10 cellular contexts compared by ENCODE assay signal in the genomic region with DNA sequence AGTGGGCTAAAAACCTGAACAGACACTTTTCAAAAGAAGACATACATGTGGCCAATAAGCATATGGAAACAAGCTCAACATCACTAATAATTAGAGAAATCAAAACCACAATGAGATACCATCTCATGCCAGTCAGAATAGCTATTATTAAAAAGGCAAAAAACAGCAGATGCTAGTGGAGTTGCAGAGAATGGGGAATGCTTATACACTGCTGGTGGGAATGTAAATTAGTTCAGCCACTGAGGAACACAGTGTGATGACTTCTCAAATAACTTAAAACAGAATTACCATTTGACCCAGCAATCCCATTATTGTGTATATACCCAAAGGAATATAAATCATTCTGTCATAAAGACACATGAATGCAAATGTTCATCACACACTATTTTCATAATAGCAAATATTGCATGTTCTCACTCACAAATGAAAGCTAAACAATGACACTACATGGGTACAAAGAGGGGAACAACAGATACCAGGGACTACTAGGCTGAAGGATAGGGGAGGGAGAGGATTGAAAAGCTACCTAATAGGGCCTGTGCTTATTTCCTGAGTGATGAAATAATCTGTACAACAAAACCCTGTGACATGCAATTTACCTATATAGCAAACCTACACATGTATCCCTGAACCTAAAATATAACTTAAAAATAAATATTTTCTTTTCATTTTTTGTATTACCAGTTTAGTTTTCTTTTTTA. TPM values are rescaled to one million over a fixed set of nuclear protein-coding genes. Genes with fewer than 3 reads are reported as not detected.
A peak's percentile ranks its signal among the peaks of the same experiment; 100 is the strongest.
DNase-seq lines count a peak whose midpoint lies in the region; ATAC-seq, FAIRE-seq and TF ChIP-seq lines count a peak whose summit lies in the region.
"Not testable (repeated sequence)": the region's sequence is repeated elsewhere in the genome, so short reads cannot be mapped to it uniquely, and the experiment has no call there.
"Had no signal": no experiment of that assay in that cellular context is flagged by ENCODE, and none has a peak within 500 bp of the region (broad histone marks: within the 10 kb centered on the region; RNA-seq: fewer than 3 reads in every experiment).

No MANE protein-coding gene starts in this region.

- peak; percentile 69 for FAIRE-seq in GM12891 (lab: Jason Lieb, UNC)

- DNase-seq in A673 (ENCODE audit: low spot score) (peak; percentile 31), NCI-H526 (lab: John Stamatoyannopoulos, UW) (peak; percentile 67 to 88)
- not testable (repeated sequence) for DNase-seq in GM12891 (ENCODE audit: insufficient read length, low spot score); RWPE2 (ENCODE audit: low spot score); activated CD8-positive, alpha-beta T cell treated with anti-CD3 and anti-CD28 coated beads for 36 hours; activated naive CD8-positive, alpha-beta T cell treated with anti-CD3 and anti-CD28 coated beads for 36 hours; left ventricle myocardium inferior; stimulated activated effector memory CD8-positive, alpha-beta T cell treated with anti-CD3 and anti-CD28 coated beads, Interleukin-12 subunit alpha, Interleukin-12 subunit beta, amount 100 ng/mL, for 72 hours (ENCODE audit: low spot score in 2 of 2)

- POLR2A ChIA-PET in A673 (lab: Charles Lee; ENCODE audit: low non-redundant PET); activated CD8-positive, alpha-beta T cell treated with anti-CD3 and anti-CD28 coated beads for 36 hours (lab: Charles Lee): not testable (repeated sequence)

- not testable (repeated sequence) for H3K9me3 Mint-ChIP-seq in activated CD8-positive, alpha-beta T cell treated with anti-CD3 and anti-CD28 coated beads for 36 hours; activated naive CD8-positive, alpha-beta T cell treated with anti-CD3 and anti-CD28 coated beads for 36 hours; stimulated activated effector memory CD8-positive, alpha-beta T cell treated with anti-CD3 and anti-CD28 coated beads, Interleukin-12 subunit alpha, Interleukin-12 subunit beta, amount 100 ng/mL, for 72 hours

- H3K9me3 ChIP-seq in A673 (ENCODE audit: low read depth, low read length, poor library complexity, severe bottlenecking); RWPE2 (ENCODE audit: severe bottlenecking); left ventricle myocardium inferior (replicated peaks): not testable (repeated sequence)

- H3K27me3 Mint-ChIP-seq in activated CD8-positive, alpha-beta T cell treated with anti-CD3 and anti-CD28 coated beads for 36 hours; activated naive CD8-positive, alpha-beta T cell treated with anti-CD3 and anti-CD28 coated beads for 36 hours: not testable (repeated sequence)

- H3K4me1 Mint-ChIP-seq in activated CD8-positive, alpha-beta T cell treated with anti-CD3 and anti-CD28 coated beads for 36 hours (ENCODE audit: low read depth), result peaks cover 41% of the 10 kb centered on the region
- peaks cover 26% of the 10 kb centered on the region for H3K4me1 Mint-ChIP-seq in activated naive CD8-positive, alpha-beta T cell treated with anti-CD3 and anti-CD28 coated beads for 36 hours
- peaks cover 29% of the 10 kb centered on the region for H3K4me1 Mint-ChIP-seq in stimulated activated effector memory CD8-positive, alpha-beta T cell treated with anti-CD3 and anti-CD28 coated beads, Interleukin-12 subunit alpha, Interleukin-12 subunit beta, amount 100 ng/mL, for 72 hours

- H3K27ac ChIP-seq in A673 (ENCODE audit: low read depth, low read length, poor library complexity, severe bottlenecking) (peak overlapping the region; percentile 51), RWPE2 (ENCODE audit: poor library complexity, severe bottlenecking) (peak overlapping the region; percentile 27), left ventricle myocardium inferior (replicated peaks) (peak overlapping the region; percentile 48)

- peak; percentile 30; the same call in 1 of the 3 replicates for ATAC-seq in RWPE2 (ENCODE audit: low read depth)
- ATAC-seq in activated CD8-positive, alpha-beta T cell treated with anti-CD3 and anti-CD28 coated beads for 36 hours, result peak; percentile 25
- ATAC-seq in stimulated activated effector memory CD8-positive, alpha-beta T cell treated with anti-CD3 and anti-CD28 coated beads, Interleukin-12 subunit alpha, Interleukin-12 subunit beta, amount 100 ng/mL, for 72 hours, result not testable (repeated sequence)

- H3K36me3 Mint-ChIP-seq in activated CD8-positive, alpha-beta T cell treated with anti-CD3 and anti-CD28 coated beads for 36 hours (ENCODE audit: low read depth), result peaks cover 12% of the 10 kb centered on the region
- peaks cover 18% of the 10 kb centered on the region for H3K36me3 Mint-ChIP-seq in activated naive CD8-positive, alpha-beta T cell treated with anti-CD3 and anti-CD28 coated beads for 36 hours
- peaks cover 17% of the 10 kb centered on the region for H3K36me3 Mint-ChIP-seq in stimulated activated effector memory CD8-positive, alpha-beta T cell treated with anti-CD3 and anti-CD28 coated beads, Interleukin-12 subunit alpha, Interleukin-12 subunit beta, amount 100 ng/mL, for 72 hours

- H3K27me3 ChIP-seq in A673 (replicated peaks; ENCODE audit: insufficient read depth, low read depth, low read length, poor library complexity); RWPE2 (ENCODE audit: insufficient read depth, poor library complexity, severe bottlenecking); left ventricle myocardium inferior (ENCODE audit: low read depth): not testable (repeated sequence)

- not testable (repeated sequence) for H3K4me3 Mint-ChIP-seq in activated CD8-positive, alpha-beta T cell treated with anti-CD3 and anti-CD28 coated beads for 36 hours; activated naive CD8-positive, alpha-beta T cell treated with anti-CD3 and anti-CD28 coated beads for 36 hours; stimulated activated effector memory CD8-positive, alpha-beta T cell treated with anti-CD3 and anti-CD28 coated beads, Interleukin-12 subunit alpha, Interleukin-12 subunit beta, amount 100 ng/mL, for 72 hours

- peak overlapping the region; percentile 91 for H3K27ac Mint-ChIP-seq in activated CD8-positive, alpha-beta T cell treated with anti-CD3 and anti-CD28 coated beads for 36 hours
- peak overlapping the region; percentile 63 for H3K27ac Mint-ChIP-seq in activated naive CD8-positive, alpha-beta T cell treated with anti-CD3 and anti-CD28 coated beads for 36 hours
- peak overlapping the region; percentile 46 for H3K27ac Mint-ChIP-seq in stimulated activated effector memory CD8-positive, alpha-beta T cell treated with anti-CD3 and anti-CD28 coated beads, Interleukin-12 subunit alpha, Interleukin-12 subunit beta, amount 100 ng/mL, for 72 hours

- not testable (repeated sequence) for TF ChIP-seq POLR2A in GM12891 (IDR thresholded peaks at IDR 0.05; ENCODE audit: low read depth, low read length)

- CTCF ChIA-PET in A673 (lab: Charles Lee), result not testable (repeated sequence)
- CTCF ChIA-PET in activated CD8-positive, alpha-beta T cell treated with anti-CD3 and anti-CD28 coated beads for 36 hours (lab: Charles Lee), result interaction anchor here (1.0 kb wide), 1 partner anchor 84 kb away, joined by 3 read pairs; no protein-coding TSS in a partner anchor

- H3K36me3 ChIP-seq in A673 (ENCODE audit: insufficient read depth, low read length, poor library complexity, severe bottlenecking); RWPE2 (ENCODE audit: low read depth); left ventricle myocardium inferior: not testable (repeated sequence)

- not testable (repeated sequence) for BruUV-seq in A673 (replicated peaks; lab: Mats Ljungman, UMichigan)

- H3K4me3 ChIP-seq in A673 (ENCODE audit: low read depth, low read length, poor library complexity, severe bottlenecking); RWPE2 (ENCODE audit: severe bottlenecking); left ventricle myocardium inferior: not testable (repeated sequence)

- not testable (repeated sequence) for H3K4me1 ChIP-seq in A673 (ENCODE audit: insufficient read depth, low read length, poor library complexity, severe bottlenecking); left ventricle myocardium inferior
- H3K4me1 ChIP-seq in RWPE2 (ENCODE audit: insufficient read depth, poor library complexity, severe bottlenecking), result peaks cover 16% of the 10 kb centered on the region

- TF ChIP-seq CTCF in A673 (conservative IDR thresholded peaks at IDR 0.05; ENCODE audit: low read depth, low read length); RWPE2 (IDR thresholded peaks at IDR 0.05; ENCODE audit: poor library complexity, severe bottlenecking); activated CD8-positive, alpha-beta T cell treated with anti-CD3 and anti-CD28 coated beads for 36 hours (IDR thresholded peaks at IDR 0.05); left ventricle myocardium inferior (IDR thresholded peaks at IDR 0.05; ENCODE audit: borderline replicate concordance): not testable (repeated sequence)

- intact Hi-C loops in A673 (cut with micrococcal nuclease; ENCODE audit: unreplicated experiment); activated CD8-positive, alpha-beta T cell treated with anti-CD3 and anti-CD28 coated beads for 36 hours (cut with micrococcal nuclease); left ventricle myocardium inferior (cut with micrococcal nuclease): not testable (repeated sequence)

RNA-seq across cellular contexts. Expression of a gene that starts 28.3 kb away (rescaled TPM):
- total RNA-seq in A673 (2021) (30.6 and 32.2 TPM in 2 replicates), left ventricle myocardium inferior (7.8 TPM)
- polyA plus RNA-seq in GM12891 (2012; ENCODE audit: low read depth, missing spikeins), result 6.7 TPM
- 10 to 100 TPM; 14.3 to 16.3 TPM for total RNA-seq in activated CD8-positive, alpha-beta T cell treated with anti-CD3 and anti-CD28 coated beads for 36 hours
- total RNA-seq in activated naive CD8-positive, alpha-beta T cell treated with anti-CD3 and anti-CD28 coated beads for 36 hours, result 10 to 100 TPM; 11.0 to 13.2 TPM

RNA-seq across cellular contexts. Expression of a gene that starts 55.6 kb away (rescaled TPM):
- total RNA-seq in A673 (2021), result 0.13 TPM in 1 of 2 replicates, not detected in the other
- polyA plus RNA-seq in GM12891 (2012; ENCODE audit: low read depth, missing spikeins), result 0.28 TPM
- under 1 TPM; 0.20 to 0.23 TPM for total RNA-seq in activated CD8-positive, alpha-beta T cell treated with anti-CD3 and anti-CD28 coated beads for 36 hours
- under 1 TPM; 0.12 to 0.14 TPM for total RNA-seq in activated naive CD8-positive, alpha-beta T cell treated with anti-CD3 and anti-CD28 coated beads for 36 hours
- 0.22 TPM for total RNA-seq in left ventricle myocardium inferior
- total RNA-seq: Right ventricle myocardium inferior had no signal
- polyA plus RNA-seq: BJ had no signal
